16 cellular contexts compared by ENCODE assay signal in the genomic region with DNA sequence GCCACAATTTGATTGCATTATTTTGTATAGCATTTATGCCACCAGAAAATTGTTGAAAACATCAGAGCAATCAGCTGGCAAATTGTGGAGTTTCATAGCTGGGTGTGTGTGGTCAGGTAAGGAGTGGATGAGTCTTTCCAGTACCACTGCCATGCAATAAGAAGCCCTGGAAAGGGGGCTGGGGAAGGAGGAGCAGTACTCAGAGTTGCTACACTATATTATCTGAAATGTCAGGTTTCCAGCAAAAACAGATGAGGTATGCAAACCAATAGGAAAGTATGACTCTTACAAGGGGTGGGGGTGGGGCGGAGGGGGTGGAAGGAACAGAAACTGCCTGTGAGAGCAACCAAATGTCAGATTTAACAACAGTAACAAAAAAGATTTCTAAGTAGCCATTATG.
DNase-seq lines count a peak whose midpoint lies in the region; ATAC-seq and TF ChIP-seq lines count a peak whose summit lies in the region.
"Had no signal": no experiment of that assay in that cellular context is flagged by ENCODE, and none has a peak within 500 bp of the region (broad histone marks: within the 10 kb centered on the region; RNA-seq: fewer than 3 reads in every experiment).

No MANE protein-coding gene starts in this region.

- H3K4me3 ChIP-seq in GM23248 (no peak overlapping the region), body of pancreas (no peak overlapping the region)
- H3K4me3 ChIP-seq: coronary artery had no signal

- H3K36me3 Mint-ChIP-seq in T-helper 2 cell treated with Interferon-gamma antibody and Interleukin-4, amounts not matched to agents 5 μg/mL and 100 μg/mL, for 36 hours (ENCODE audit: low read depth), result peaks cover 66% of the 10 kb centered on the region
- peaks cover 4 to 6% of the 10 kb centered on the region in 2 donors for H3K36me3 Mint-ChIP-seq in activated naive CD4-positive, alpha-beta T cell treated with anti-CD3 and anti-CD28 coated beads, Interleukin-2, amount 50 U/mL, for 72 hours

- no peaks in the 10 kb centered on the region for H3K27me3 ChIP-seq in GM23248 (replicated peaks; ENCODE audit: insufficient read depth)
- H3K27me3 ChIP-seq in body of pancreas, result no peaks in the 10 kb centered on the region

- no peak overlapping the region for H3K9ac ChIP-seq in GM23248

- no peak for TF ChIP-seq POLR2A in body of pancreas (IDR thresholded peaks at IDR 0.05)

- H3K4me3 Mint-ChIP-seq in T-helper 2 cell treated with Interferon-gamma antibody and Interleukin-4, amounts not matched to agents 5 μg/mL and 100 μg/mL, for 36 hours, result no peak overlapping the region
- H3K4me3 Mint-ChIP-seq: nephron had no signal

- H3K4me1 ChIP-seq in GM23248 (ENCODE audit: insufficient read depth), result no peaks in the 10 kb centered on the region
- H3K4me1 ChIP-seq in body of pancreas, result no peaks in the 10 kb centered on the region

- no peaks in the 10 kb centered on the region for H3K9me3 ChIP-seq in GM23248 (ENCODE audit: low read depth)
- H3K9me3 ChIP-seq in body of pancreas, result no peaks in the 10 kb centered on the region

- no peak overlapping the region for H2AFZ ChIP-seq in GM23248

- H3K9me3 Mint-ChIP-seq in T-helper 2 cell treated with Interferon-gamma antibody and Interleukin-4, amounts not matched to agents 5 μg/mL and 100 μg/mL, for 36 hours, result no peaks in the 10 kb centered on the region
- H3K9me3 Mint-ChIP-seq in activated naive CD4-positive, alpha-beta T cell treated with anti-CD3 and anti-CD28 coated beads, Interleukin-2, amount 50 U/mL, for 72 hours, result no peaks in the 10 kb centered on the region
- H3K9me3 Mint-ChIP-seq: nephron had no signal

- WGBS in GM23248 (ENCODE audit: low coverage in 1 of 2, low lambda C conversion rate in 2 of 2, missing lambda C conversion rate in 2 of 2), 2 experiments, result 96 to 100% methylated on average over 1 of the region's 1 CpG
- 90 to 95% methylated on average over 1 of the region's 1 CpG for WGBS in body of pancreas, 2 donors

- no peaks in the 10 kb centered on the region for H3K9me2 ChIP-seq in GM23248 (ENCODE audit: insufficient read depth)

- H3K4me2 ChIP-seq in GM23248 (ENCODE audit: unreplicated experiment), result no peak overlapping the region

- no peaks in the 10 kb centered on the region for H3F3A ChIP-seq in GM23248 (ENCODE audit: insufficient read depth)

- H3K27me3 Mint-ChIP-seq in T-helper 2 cell treated with Interferon-gamma antibody and Interleukin-4, amounts not matched to agents 5 μg/mL and 100 μg/mL, for 36 hours (ENCODE audit: low read depth), result no peaks in the 10 kb centered on the region

- TF ChIP-seq CTCF in body of pancreas (IDR thresholded peaks at IDR 0.05), result no peak

- no peaks in the 10 kb centered on the region for H3K79me2 ChIP-seq in GM23248 (ENCODE audit: insufficient read depth)

- peaks cover 12% of the 10 kb centered on the region for H3K4me1 Mint-ChIP-seq in T-helper 2 cell treated with Interferon-gamma antibody and Interleukin-4, amounts not matched to agents 5 μg/mL and 100 μg/mL, for 36 hours (ENCODE audit: low read depth)
- H3K4me1 Mint-ChIP-seq: nephron had no signal

- peak; percentile 28 to 87 for ATAC-seq in activated naive CD4-positive, alpha-beta T cell treated with anti-CD3 and anti-CD28 coated beads, Interleukin-2, amount 50 U/mL, for 72 hours
- no peak for ATAC-seq in body of pancreas
- ATAC-seq: esophagus mucosa, SK-N-SH treated with all-trans-retinoic acid at 6 μM for 48 hours had no signal

- no peaks in the 10 kb centered on the region for H4K20me1 ChIP-seq in GM23248 (ENCODE audit: insufficient read depth)

- H3K27ac Mint-ChIP-seq in T-helper 2 cell treated with Interferon-gamma antibody and Interleukin-4, amounts not matched to agents 5 μg/mL and 100 μg/mL, for 36 hours, result peak overlapping the region; percentile 86
- peak overlapping the region; percentile 40 for H3K27ac Mint-ChIP-seq in activated naive CD4-positive, alpha-beta T cell treated with anti-CD3 and anti-CD28 coated beads, Interleukin-2, amount 50 U/mL, for 72 hours
- H3K27ac Mint-ChIP-seq: nephron had no signal

- DNase-seq in T-helper 2 cell treated with Interferon-gamma antibody and Interleukin-4, amounts not matched to agents 5 μg/mL and 100 μg/mL, for 36 hours (ENCODE audit: low spot score), result peak; percentile 36
- DNase-seq in T-helper 2 cell (no peak), GM23248 (peak; percentile 14), lung microvascular endothelial cell (ENCODE audit: low read depth in 2 of 2) (peak; percentile 5 to 17), body of pancreas (no peak), NCI-H1930 (lab: John Stamatoyannopoulos, UW) (no peak), mucosa of gallbladder (ENCODE audit: low spot score) (no peak)
- DNase-seq in activated naive CD4-positive, alpha-beta T cell treated with anti-CD3 and anti-CD28 coated beads, Interleukin-2, amount 50 U/mL, for 72 hours (ENCODE audit: low spot score in 2 of 2), result peak in 1 of 2 donors; percentile 9
- DNase-seq: activated CD4-positive, CD25-positive, alpha-beta regulatory T cell; COR-L47; NCI-H2171; OCI-M1 had no signal

- H3K36me3 ChIP-seq in GM23248 (ENCODE audit: low read depth), result peaks cover 47% of the 10 kb centered on the region
- H3K36me3 ChIP-seq in body of pancreas (replicated peaks in 1 of 2; ENCODE audit: insufficient read depth in 1 of 2, low read depth in 2 of 2), result peaks cover 0 to 16% of the 10 kb centered on the region in 2 donors

- H3K27ac ChIP-seq in GM23248, result no peak overlapping the region
- H3K27ac ChIP-seq in body of pancreas, result no peak overlapping the region
- H3K27ac ChIP-seq: coronary artery had no signal

- in situ Hi-C loops in GM23248 (cut with MboI), result no loop called here

- intact Hi-C loops in body of pancreas (cut with DNase I), result no loop called here

Comparison
In these comparisons a context has a peak if more than half of its experiments do, and no peak if none do; other contexts are left out.
1. DNase-seq: peak in T-helper 2 cell treated with Interferon-gamma antibody and Interleukin-4, amounts not matched to agents 5 μg/mL and 100 μg/mL, for 36 hours (single experiment), GM23248 (single experiment) and lung microvascular endothelial cell (2 of 2); none in T-helper 2 cell (0 of 5), body of pancreas (0 of 4), NCI-H1930 (0 of 2) and mucosa of gallbladder (single experiment).